In the genomic region with DNA sequence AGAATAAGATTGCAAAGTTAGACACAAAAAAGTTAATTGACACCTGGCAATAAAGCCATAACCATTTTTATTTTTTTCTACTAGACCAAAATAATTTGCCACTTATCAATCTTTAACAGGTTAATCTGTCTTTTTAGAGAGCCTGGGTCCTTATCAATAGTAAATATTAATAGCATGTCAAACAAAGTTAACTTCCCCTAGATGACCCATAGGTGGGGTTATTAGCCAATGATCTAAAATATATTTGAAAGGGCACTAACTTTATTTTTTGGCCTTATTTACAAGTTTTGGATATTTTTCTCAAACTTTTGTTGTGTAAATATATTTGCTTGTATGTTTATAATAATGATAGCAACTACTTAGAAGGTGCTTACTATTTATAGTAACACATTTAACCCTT, we compare ENCODE assay signal across 9 cellular contexts. TPM values are rescaled to one million over a fixed set of nuclear protein-coding genes. Genes with fewer than 3 reads are reported as not detected.
DNase-seq lines count a peak whose midpoint lies in the region; ATAC-seq, FAIRE-seq and TF ChIP-seq lines count a peak whose summit lies in the region.
"Had no signal": no experiment of that assay in that cellular context is flagged by ENCODE, and none has a peak within 500 bp of the region (broad histone marks: within the 10 kb centered on the region; RNA-seq: fewer than 3 reads in every experiment).

No MANE protein-coding gene starts in this region.

- H3K56ac ChIP-seq in mesendoderm (ENCODE audit: low read length) = no peak overlapping the region

- H3K36me3 ChIP-seq in adipocyte (ENCODE audit: control insufficient read depth, insufficient read depth, low read length, severe bottlenecking) = no peaks in the 10 kb centered on the region
- H3K36me3 ChIP-seq in lower lobe of right lung = no peaks in the 10 kb centered on the region
- H3K36me3 ChIP-seq in stomach = no peaks in the 10 kb centered on the region
- H3K36me3 ChIP-seq in mesendoderm (ENCODE audit: control insufficient read depth, insufficient read depth, low read length) = no peaks in the 10 kb centered on the region

- no peak for TF ChIP-seq POLR2A in stomach (IDR thresholded peaks at IDR 0.05)

- H4K8ac ChIP-seq in mesendoderm (ENCODE audit: low read depth, low read length) = no peak overlapping the region

- no peak overlapping the region for H2AK5ac ChIP-seq in mesendoderm (ENCODE audit: low read length)

- no peak overlapping the region for H3K23ac ChIP-seq in mesendoderm (ENCODE audit: low read length)

- FAIRE-seq in GM19239 (lab: Jason Lieb, UNC) = peak; percentile 47

- TF ChIP-seq CTCF in lower lobe of right lung (IDR thresholded peaks at IDR 0.05) = peak; percentile 45
- peak in 3 of 7 experiments; percentile 25 to 29 (median 28) for TF ChIP-seq CTCF in stomach (IDR thresholded peaks at IDR 0.05)

- intact Hi-C loops in lower lobe of right lung (cut with DNase I) (no loop called here), stomach (cut with DNase I; ENCODE audit: low total_unique reads) (no loop called here)

- peak; percentile 53 for DNase-seq in AG08396 (ENCODE audit: low spot score)
- no peak for DNase-seq in GM19239 (ENCODE audit: insufficient read length, low spot score)
- DNase-seq in adipocyte (ENCODE audit: low read depth) = peak; percentile 25
- no peak for DNase-seq in lower lobe of right lung
- no peak for DNase-seq in stomach
- DNase-seq in islet precursor cell = no peak
- DNase-seq in mesendoderm = no peak
- no peak for DNase-seq in H4 (ENCODE audit: low spot score)

- no peak overlapping the region for H3K4ac ChIP-seq in mesendoderm (ENCODE audit: low read depth, low read length)

- H3K4me3 ChIP-seq in adipocyte (ENCODE audit: low read length) (no peak overlapping the region), lower lobe of right lung (no peak overlapping the region), stomach (no peak overlapping the region), mesendoderm (ENCODE audit: low read length) (no peak overlapping the region)

- H3K9ac ChIP-seq in adipocyte (ENCODE audit: low read length) (peak overlapping the region; percentile 53), mesendoderm (ENCODE audit: low read length) (no peak overlapping the region)

- no peak overlapping the region for H4K5ac ChIP-seq in mesendoderm (ENCODE audit: low read length)

- H3K27ac ChIP-seq in lower lobe of right lung (no peak overlapping the region), stomach (no peak overlapping the region), mesendoderm (ENCODE audit: low read depth, low read length) (no peak overlapping the region)

- no peak overlapping the region for H3K18ac ChIP-seq in mesendoderm (ENCODE audit: low read length)

- H3K4me1 ChIP-seq in adipocyte (ENCODE audit: control insufficient read depth, insufficient read depth, low read length) (peaks cover 14% of the 10 kb centered on the region), lower lobe of right lung (peaks cover 30% of the 10 kb centered on the region), stomach (peaks cover 0 to 30% (median 13%) of the 10 kb centered on the region in 4 donors), mesendoderm (ENCODE audit: control insufficient read depth, low read depth, low read length) (peaks cover 3% of the 10 kb centered on the region)

- no peak overlapping the region for H3K4me2 ChIP-seq in mesendoderm (ENCODE audit: low read length)

- H3K9me3 ChIP-seq in adipocyte (ENCODE audit: control insufficient read depth, low read length) = no peaks in the 10 kb centered on the region
- no peaks in the 10 kb centered on the region for H3K9me3 ChIP-seq in lower lobe of right lung
- no peaks in the 10 kb centered on the region for H3K9me3 ChIP-seq in stomach

- H3K27me3 ChIP-seq in adipocyte (replicated peaks; ENCODE audit: control insufficient read depth, insufficient read depth, low read length) (no peaks in the 10 kb centered on the region), lower lobe of right lung (ENCODE audit: low read depth) (no peaks in the 10 kb centered on the region), stomach (peaks cover 0 to 52% (median 4%) of the 10 kb centered on the region in 3 donors), mesendoderm (ENCODE audit: insufficient read depth, low read length, poor library complexity) (no peaks in the 10 kb centered on the region)

- H2BK5ac ChIP-seq in mesendoderm (ENCODE audit: low read length) = no peak overlapping the region

- no peak for ATAC-seq in lower lobe of right lung
- ATAC-seq: left cardiac atrium had no signal

- no peak for TF ChIP-seq EP300 in stomach (IDR thresholded peaks at IDR 0.05)

- H3K79me1 ChIP-seq in mesendoderm (ENCODE audit: low read length) = no peaks in the 10 kb centered on the region

- H2BK15ac ChIP-seq in mesendoderm (replicated peaks; ENCODE audit: low read depth) = no peak overlapping the region

- no peaks in the 10 kb centered on the region for H3K79me2 ChIP-seq in mesendoderm (ENCODE audit: control insufficient read depth, insufficient read depth, low read length)

- no peak overlapping the region for H2BK120ac ChIP-seq in mesendoderm (ENCODE audit: low read depth, low read length)

RNA-seq across cellular contexts. Expression of gene ANKRD33, which starts 3.9 kb away (rescaled TPM):
- not detected for total RNA-seq in lower lobe of right lung
- not detected for total RNA-seq in stomach
- polyA plus RNA-seq in stomach = not detected
- not detected for polyA plus RNA-seq in mesendoderm (2013, experiment 1 of 2)
- polyA plus RNA-seq in mesendoderm (2013, experiment 2 of 2) = 0.03 TPM
- not detected in 2 replicates for total RNA-seq in H4 (2014; rRNA removed; shearing (Covaris generic))
- total RNA-seq: left cardiac atrium had no signal

RNA-seq across cellular contexts. Expression of gene ACVRL1, which starts 15.5 kb away (rescaled TPM):
- total RNA-seq in lower lobe of right lung (242 TPM), stomach (100 to 1,000 TPM in 2 of 5 donors, 10 to 100 TPM in 3; 36.2 to 117 (median 62.4) TPM)
- 10 to 100 TPM; 11.0 to 20.8 (median 13.3) TPM for polyA plus RNA-seq in stomach
- polyA plus RNA-seq in mesendoderm (2013, experiment 1 of 2) = 0.21 TPM
- polyA plus RNA-seq in mesendoderm (2013, experiment 2 of 2) = 0.01 TPM
- total RNA-seq in H4 (2014; rRNA removed; shearing (Covaris generic)) = 4.1 and 4.8 TPM in 2 replicates

RNA-seq across cellular contexts. Expression of gene FIGNL2, which starts 43.3 kb away (rescaled TPM):
- total RNA-seq in lower lobe of right lung (0.95 TPM), stomach (1 to 10 TPM in 1 of 5 donors, under 1 TPM in 2, not detected in 2; under 0.01 to 1.4 (median 0.73) TPM)
- polyA plus RNA-seq in stomach = under 1 TPM in 2 of 3 donors, not detected in 1; 0.10 to 0.12 TPM
- polyA plus RNA-seq in mesendoderm (2013, experiment 1 of 2) = 0.77 TPM
- 0.69 TPM for polyA plus RNA-seq in mesendoderm (2013, experiment 2 of 2)
- total RNA-seq in H4 (2014; rRNA removed; shearing (Covaris generic)) = not detected in 2 replicates

RNA-seq across cellular contexts. Expression of gene ACVR1B, which starts 59.7 kb away (rescaled TPM):
- total RNA-seq in lower lobe of right lung (34.9 TPM), stomach (10 to 100 TPM; 23.9 to 53.1 (median 31.3) TPM)
- 1 to 10 TPM; 8.3 to 9.5 (median 9.1) TPM for polyA plus RNA-seq in stomach
- polyA plus RNA-seq in mesendoderm (2013, experiment 1 of 2) = 9.9 TPM
- polyA plus RNA-seq in mesendoderm (2013, experiment 2 of 2) = 9.5 TPM
- 3.8 and 6.1 TPM in 2 replicates for total RNA-seq in H4 (2014; rRNA removed; shearing (Covaris generic))

Comparison
In these comparisons a context has a peak if more than half of its experiments do, and no peak if none do; other contexts are left out.
1. DNase-seq: peak in AG08396 (single experiment) and adipocyte (single experiment); none in GM19239 (single experiment), lower lobe of right lung (single experiment), stomach (single experiment), islet precursor cell (single experiment), mesendoderm (single experiment) and H4 (single experiment).